Comparison of ENCODE assay signal across 1 cellular context in the genomic region with DNA sequence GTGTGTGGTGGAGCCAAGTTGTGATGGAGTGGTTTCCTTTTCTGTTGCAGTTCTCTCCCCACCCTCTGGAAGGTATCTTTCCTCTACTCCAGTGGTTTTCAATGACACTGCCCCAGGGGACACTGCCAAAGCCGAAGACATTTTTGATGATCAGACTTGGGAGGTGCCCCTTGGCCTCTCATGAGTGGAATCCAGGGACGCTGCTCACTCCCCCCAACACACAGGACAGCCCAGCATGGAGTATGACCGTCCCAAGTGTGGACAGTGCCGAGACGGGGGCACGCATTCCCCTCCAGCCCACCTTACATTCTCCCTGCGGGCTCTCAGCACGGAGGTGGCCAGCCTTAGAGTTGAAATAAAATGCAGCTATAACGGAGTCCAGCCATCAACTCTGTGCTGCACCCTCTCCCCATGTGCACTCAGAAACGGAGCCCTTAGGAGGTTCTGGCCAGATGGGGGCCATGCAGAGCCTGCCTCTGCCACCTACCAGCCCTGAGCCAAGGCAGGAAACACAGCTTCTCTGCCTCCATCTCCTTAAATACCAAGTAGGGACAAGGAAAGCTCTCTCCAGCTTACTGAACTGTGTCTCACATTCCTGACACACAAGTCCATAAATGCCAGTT.
TF ChIP-seq lines count a peak whose summit lies in the region.

No MANE protein-coding gene starts in this region.

TF ChIP-seq in SK-N-SH, 30 proteins besides CTCF, POLR2A, EP300 and RAD21 (continued from another document):
- no peak for TF ChIP-seq IRF3 (IDR thresholded peaks at IDR 0.05; ENCODE audit: low read depth, low read length)
- no peak for TF ChIP-seq TAF1 (IDR thresholded peaks at IDR 0.05; ENCODE audit: borderline replicate concordance, low read depth, low read length)
